In genomic region chr19:18700501-18701249, GRCh38 we compare ENCODE assay signal across 8 cellular contexts. TPM values are rescaled to one million over a fixed set of nuclear protein-coding genes. Genes with fewer than 3 reads are reported as not detected.
DNase-seq lines count a peak whose midpoint lies in the region; ATAC-seq and TF ChIP-seq lines count a peak whose summit lies in the region.

No MANE protein-coding gene starts in this region.

- DNase-seq in GM13976 (ENCODE audit: low spot score): peak; percentile 87
- DNase-seq in NCI-H748 (lab: John Stamatoyannopoulos, UW; ENCODE audit: unreplicated experiment): peak; percentile 87
- DNase-seq in activated T-cell treated with anti-CD3 and anti-CD28 coated beads for 4 hours: peak; percentile 54
- no peak for DNase-seq in epithelial cell of proximal tubule (ENCODE audit: low read depth)
- peak; percentile 83 for DNase-seq in naive B cell
- DNase-seq in stimulated activated effector memory CD8-positive, alpha-beta T cell treated with anti-CD3 and anti-CD28 coated beads, Interleukin-12 subunit alpha, Interleukin-12 subunit beta, amount 100 ng/mL, for 72 hours (ENCODE audit: low spot score in 2 of 2): peak; percentile 53 to 84
- no peak for DNase-seq in OCI-M2 (lab: John Stamatoyannopoulos, UW; ENCODE audit: unreplicated experiment)

- peak overlapping the region; percentile 52 for H3K4me3 ChIP-seq in epithelial cell of proximal tubule (ENCODE audit: low read depth, low read length)

- peak overlapping the region; percentile 92 to 98 (median 95) for H3K27ac Mint-ChIP-seq in naive B cell
- peak overlapping the region; percentile 83 for H3K27ac Mint-ChIP-seq in stimulated activated effector memory CD8-positive, alpha-beta T cell treated with anti-CD3 and anti-CD28 coated beads, Interleukin-12 subunit alpha, Interleukin-12 subunit beta, amount 100 ng/mL, for 72 hours

- TF ChIP-seq CTCF in GM13976 (IDR thresholded peaks at IDR 0.05; ENCODE audit: borderline replicate concordance, control extremely low read depth, extremely low read depth, insufficient read depth, missing control alignments) (no peak), epithelial cell of proximal tubule (conservative IDR thresholded peaks at IDR 0.05; ENCODE audit: low read depth, low read length) (no peak)

- in situ Hi-C loops in GM13976 (cut with MboI; ENCODE audit: low sequenced_read_pairs, unreplicated experiment): no loop called here

- no peaks in the 10 kb centered on the region for H3K36me3 Mint-ChIP-seq in naive B cell
- H3K36me3 Mint-ChIP-seq in stimulated activated effector memory CD8-positive, alpha-beta T cell treated with anti-CD3 and anti-CD28 coated beads, Interleukin-12 subunit alpha, Interleukin-12 subunit beta, amount 100 ng/mL, for 72 hours: no peaks in the 10 kb centered on the region

- H3K27me3 Mint-ChIP-seq in naive B cell: no peaks in the 10 kb centered on the region

- no peaks in the 10 kb centered on the region for H3K9me3 Mint-ChIP-seq in naive B cell
- H3K9me3 Mint-ChIP-seq in stimulated activated effector memory CD8-positive, alpha-beta T cell treated with anti-CD3 and anti-CD28 coated beads, Interleukin-12 subunit alpha, Interleukin-12 subunit beta, amount 100 ng/mL, for 72 hours: no peaks in the 10 kb centered on the region

- peak; percentile 56 for ATAC-seq in HG02943 (IDR thresholded peaks at IDR 0.05; ENCODE audit: low read depth, unreplicated experiment)
- ATAC-seq in naive B cell (ENCODE audit: low read depth in 2 of 2): peak; percentile 88 to 92
- peak; percentile 97 for ATAC-seq in stimulated activated effector memory CD8-positive, alpha-beta T cell treated with anti-CD3 and anti-CD28 coated beads, Interleukin-12 subunit alpha, Interleukin-12 subunit beta, amount 100 ng/mL, for 72 hours

- H3K4me1 Mint-ChIP-seq in naive B cell: peaks cover 36 to 67% (median 58%) of the 10 kb centered on the region in 3 donors
- H3K4me1 Mint-ChIP-seq in stimulated activated effector memory CD8-positive, alpha-beta T cell treated with anti-CD3 and anti-CD28 coated beads, Interleukin-12 subunit alpha, Interleukin-12 subunit beta, amount 100 ng/mL, for 72 hours: peaks cover 32% of the 10 kb centered on the region

- peak overlapping the region; percentile 85 to 94 (median 93) for H3K4me3 Mint-ChIP-seq in naive B cell
- H3K4me3 Mint-ChIP-seq in stimulated activated effector memory CD8-positive, alpha-beta T cell treated with anti-CD3 and anti-CD28 coated beads, Interleukin-12 subunit alpha, Interleukin-12 subunit beta, amount 100 ng/mL, for 72 hours: peak overlapping the region; percentile 72

RNA-seq across cellular contexts. Expression of gene CRTC1, which starts 17.2 kb away (rescaled TPM):
- total RNA-seq in epithelial cell of proximal tubule: 1.3 and 3.0 TPM in 2 replicates
- 1 to 10 TPM in 5 of 6 donors, not detected in 1; 1.4 to 2.4 (median 1.4) TPM for polyA plus RNA-seq in naive B cell (ENCODE audit: low read depth in 6 of 6)

Comparison
In these comparisons a context has a peak if more than half of its experiments do, and no peak if none do; other contexts are left out.
1. DNase-seq: peak in GM13976 (single experiment), NCI-H748 (single experiment), activated T-cell treated with anti-CD3 and anti-CD28 coated beads for 4 hours (single experiment), naive B cell (single experiment) and stimulated activated effector memory CD8-positive, alpha-beta T cell treated with anti-CD3 and anti-CD28 coated beads, Interleukin-12 subunit alpha, Interleukin-12 subunit beta, amount 100 ng/mL, for 72 hours (2 of 2); none in epithelial cell of proximal tubule (single experiment) and OCI-M2 (single experiment).
2. Peak in every context shown above with its lines, with median percentiles within 50 percentile points of each other: ATAC-seq.